In the genomic region with DNA sequence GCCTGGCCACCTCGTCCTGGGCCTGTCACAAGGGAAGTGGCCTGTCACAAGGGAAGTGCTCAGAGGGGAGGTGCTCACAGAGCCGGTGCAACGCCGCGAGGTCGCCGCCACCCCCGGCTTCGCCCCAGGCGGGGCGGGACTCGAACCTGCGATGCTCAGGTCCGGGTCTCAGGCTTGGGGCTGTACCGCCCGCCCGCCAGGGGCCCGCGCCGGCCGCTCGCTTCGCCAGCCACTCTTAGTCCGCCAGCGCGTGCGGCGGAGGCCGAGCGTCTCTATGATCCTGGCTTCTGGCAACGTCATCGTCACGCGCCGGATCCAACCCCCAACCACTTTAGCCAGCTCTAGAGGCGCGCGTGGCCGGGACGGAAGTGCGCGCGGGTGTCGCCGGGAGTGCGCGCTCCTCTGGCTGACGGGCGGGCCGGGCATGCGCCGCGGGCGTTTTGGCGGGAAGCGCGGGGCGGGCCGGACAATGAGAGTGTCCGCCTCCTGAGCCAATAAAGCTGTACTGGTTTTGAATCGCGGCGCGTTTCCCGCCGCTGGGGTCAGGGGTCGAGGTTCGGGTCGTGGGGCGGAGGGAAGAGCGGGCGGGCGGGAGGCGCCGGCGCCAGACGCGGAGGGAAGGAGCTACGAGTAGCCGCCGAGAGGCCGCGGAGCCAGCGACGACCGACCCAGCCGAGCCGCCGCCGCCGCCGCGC, we compare ENCODE assay signal across 8 cellular contexts. TPM values are rescaled to one million over a fixed set of nuclear protein-coding genes. Genes with fewer than 3 reads are reported as not detected.
DNase-seq lines count a peak whose midpoint lies in the region; ATAC-seq and TF ChIP-seq lines count a peak whose summit lies in the region.

A gene with protein sequence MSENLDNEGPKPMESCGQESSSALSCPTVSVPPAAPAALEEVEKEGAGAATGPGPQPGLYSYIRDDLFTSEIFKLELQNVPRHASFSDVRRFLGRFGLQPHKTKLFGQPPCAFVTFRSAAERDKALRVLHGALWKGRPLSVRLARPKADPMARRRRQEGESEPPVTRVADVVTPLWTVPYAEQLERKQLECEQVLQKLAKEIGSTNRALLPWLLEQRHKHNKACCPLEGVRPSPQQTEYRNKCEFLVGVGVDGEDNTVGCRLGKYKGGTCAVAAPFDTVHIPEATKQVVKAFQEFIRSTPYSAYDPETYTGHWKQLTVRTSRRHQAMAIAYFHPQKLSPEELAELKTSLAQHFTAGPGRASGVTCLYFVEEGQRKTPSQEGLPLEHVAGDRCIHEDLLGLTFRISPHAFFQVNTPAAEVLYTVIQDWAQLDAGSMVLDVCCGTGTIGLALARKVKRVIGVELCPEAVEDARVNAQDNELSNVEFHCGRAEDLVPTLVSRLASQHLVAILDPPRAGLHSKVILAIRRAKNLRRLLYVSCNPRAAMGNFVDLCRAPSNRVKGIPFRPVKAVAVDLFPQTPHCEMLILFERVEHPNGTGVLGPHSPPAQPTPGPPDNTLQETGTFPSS (minus strand): TSS at position 276 of the 695 bp plus-strand sequence. CDS start 320 bp downstream, outside the sequence.

- H3K4me1 ChIP-seq in GM23338 (ENCODE audit: insufficient read depth) = peaks cover 16% of the 10 kb centered on the region

- ATAC-seq in GM23338 = peak; percentile 77
- peak; percentile 90 for ATAC-seq in activated T-helper 17 cell treated with anti-CD3 and anti-CD28 coated beads, Interleukin-2, amount 50 U/mL, for 72 hours (replicated peaks)
- ATAC-seq in natural killer cell treated with Interleukin-12 subunit alpha and Interleukin-12 subunit beta and Interleukin-15 and Interleukin-18, amount 100 ng/mL, for 72 hours = peak; percentile 89 to 93
- peak; percentile 81 for ATAC-seq in stimulated activated naive CD8-positive, alpha-beta T cell treated with anti-CD3 and anti-CD28 coated beads, Interleukin-15, Interleukin-2, amounts not matched to agents 100 U/mL and 50 U/mL, for 24 hours

- H3K4me2 ChIP-seq in GM23338 = peak within 1 kb of the TSS; percentile 98

- TF ChIP-seq CTCF in GM23338 (conservative IDR thresholded peaks at IDR 0.05; ENCODE audit: low read depth in 2 of 2) (peak in 1 of 2 experiments; percentile 23; a peak in 2 of 4 replicates), LNCAP (IDR thresholded peaks at IDR 0.05) (peak; percentile 35; the same call in 1 of the 2 replicates)

- H3K79me2 ChIP-seq in GM23338 (replicated peaks; ENCODE audit: insufficient read depth) = peaks cover 60% of the 10 kb centered on the region

- H3K36me3 Mint-ChIP-seq in GM23338 (ENCODE audit: low read depth) = peaks cover 60% of the 10 kb centered on the region
- peaks cover 80% of the 10 kb centered on the region for H3K36me3 Mint-ChIP-seq in activated T-helper 17 cell treated with anti-CD3 and anti-CD28 coated beads, Interleukin-2, amount 50 U/mL, for 72 hours (ENCODE audit: low read depth)
- peaks cover 6% of the 10 kb centered on the region for H3K36me3 Mint-ChIP-seq in natural killer cell treated with Interleukin-12 subunit alpha and Interleukin-12 subunit beta and Interleukin-15 and Interleukin-18, amount 100 ng/mL, for 72 hours

- peaks cover 9% of the 10 kb centered on the region; the same call in 1 of the 2 replicates for H3F3A ChIP-seq in GM23338 (replicated peaks; ENCODE audit: low read depth)

- peak within 1 kb of the TSS; percentile 96 for H3K27ac Mint-ChIP-seq in GM23338
- H3K27ac Mint-ChIP-seq in activated T-helper 17 cell treated with anti-CD3 and anti-CD28 coated beads, Interleukin-2, amount 50 U/mL, for 72 hours = peak within 1 kb of the TSS; percentile 90
- peak within 1 kb of the TSS; percentile 77 to 79 for H3K27ac Mint-ChIP-seq in natural killer cell treated with Interleukin-12 subunit alpha and Interleukin-12 subunit beta and Interleukin-15 and Interleukin-18, amount 100 ng/mL, for 72 hours

- peaks cover 32% of the 10 kb centered on the region for H3K27me3 Mint-ChIP-seq in GM23338 (ENCODE audit: insufficient read depth, low read depth, poor library complexity)
- H3K27me3 Mint-ChIP-seq in activated T-helper 17 cell treated with anti-CD3 and anti-CD28 coated beads, Interleukin-2, amount 50 U/mL, for 72 hours = no peaks in the 10 kb centered on the region
- no peaks in the 10 kb centered on the region for H3K27me3 Mint-ChIP-seq in natural killer cell treated with Interleukin-12 subunit alpha and Interleukin-12 subunit beta and Interleukin-15 and Interleukin-18, amount 100 ng/mL, for 72 hours

- peak within 1 kb of the TSS; percentile 98 for H3K4me3 ChIP-seq in GM23338

- H3K4me3 Mint-ChIP-seq in GM23338 = peak within 1 kb of the TSS; percentile 94
- peak within 1 kb of the TSS; percentile 86 for H3K4me3 Mint-ChIP-seq in activated T-helper 17 cell treated with anti-CD3 and anti-CD28 coated beads, Interleukin-2, amount 50 U/mL, for 72 hours
- H3K4me3 Mint-ChIP-seq in natural killer cell treated with Interleukin-12 subunit alpha and Interleukin-12 subunit beta and Interleukin-15 and Interleukin-18, amount 100 ng/mL, for 72 hours = peak within 1 kb of the TSS; percentile 88

- H3K27me3 ChIP-seq in GM23338 (ENCODE audit: insufficient read depth) = no peaks in the 10 kb centered on the region

- no peak within 1 kb of the TSS for H2AFZ ChIP-seq in GM23338

- DNase-seq in Daoy (ENCODE audit: low read depth) = peak; percentile 99
- DNase-seq in GM23338 (ENCODE audit: low spot score) = peak; percentile 99
- peak; percentile 88 for DNase-seq in RPMI8226
- peak; percentile 98 for DNase-seq in fibroblast of peridontal ligament (ENCODE audit: extremely low read depth)
- peak; percentile 99 for DNase-seq in natural killer cell treated with Interleukin-12 subunit alpha and Interleukin-12 subunit beta and Interleukin-15 and Interleukin-18, amount 100 ng/mL, for 72 hours (ENCODE audit: low spot score)
- DNase-seq in stimulated activated naive CD8-positive, alpha-beta T cell treated with anti-CD3 and anti-CD28 coated beads, Interleukin-15, Interleukin-2, amounts not matched to agents 100 U/mL and 50 U/mL, for 24 hours = peak; percentile 98

- peaks cover 20% of the 10 kb centered on the region for H4K20me1 ChIP-seq in GM23338 (replicated peaks; ENCODE audit: insufficient read depth)

- H3K4me1 Mint-ChIP-seq in GM23338 = peaks cover 18% of the 10 kb centered on the region
- peaks cover 11% of the 10 kb centered on the region for H3K4me1 Mint-ChIP-seq in activated T-helper 17 cell treated with anti-CD3 and anti-CD28 coated beads, Interleukin-2, amount 50 U/mL, for 72 hours
- peaks cover 21 to 24% of the 10 kb centered on the region in 2 donors for H3K4me1 Mint-ChIP-seq in natural killer cell treated with Interleukin-12 subunit alpha and Interleukin-12 subunit beta and Interleukin-15 and Interleukin-18, amount 100 ng/mL, for 72 hours (ENCODE audit: low read depth in 2 of 2)

- peaks cover 34% of the 10 kb centered on the region for H3K36me3 ChIP-seq in GM23338 (ENCODE audit: insufficient read depth)

- H3K9me3 Mint-ChIP-seq in GM23338 = no peaks in the 10 kb centered on the region
- no peaks in the 10 kb centered on the region for H3K9me3 Mint-ChIP-seq in activated T-helper 17 cell treated with anti-CD3 and anti-CD28 coated beads, Interleukin-2, amount 50 U/mL, for 72 hours
- H3K9me3 Mint-ChIP-seq in natural killer cell treated with Interleukin-12 subunit alpha and Interleukin-12 subunit beta and Interleukin-15 and Interleukin-18, amount 100 ng/mL, for 72 hours = no peaks in the 10 kb centered on the region

- H3K27ac ChIP-seq in GM23338 (ENCODE audit: low read depth) = peak within 1 kb of the TSS; percentile 85

- H3K9me2 ChIP-seq in GM23338 (ENCODE audit: insufficient read depth) = no peaks in the 10 kb centered on the region

RNA-seq across cellular contexts. Expression of the gene that starts here (rescaled TPM):
- 36.6 and 41.3 TPM in 2 replicates for total RNA-seq in Daoy (2014; rRNA removed; shearing (Covaris generic))
- total RNA-seq in GM23338 (2014; rRNA removed; shearing (Covaris generic)) = 56.4 and 61.3 TPM in 2 replicates
- 41.3 and 42.9 TPM in 2 replicates for polyA plus RNA-seq in GM23338 (2016; fragmentation: Nextera tagmentation; extraction: Ambion mirVana)
- 100 to 1,000 TPM in 1 of 2 donors, 10 to 100 TPM in 1; 71.7 to 110 TPM for total RNA-seq in activated T-helper 17 cell treated with anti-CD3 and anti-CD28 coated beads, Interleukin-2, amount 50 U/mL, for 72 hours
- 100 to 1,000 TPM; 107 to 166 TPM for total RNA-seq in natural killer cell treated with Interleukin-12 subunit alpha and Interleukin-12 subunit beta and Interleukin-15 and Interleukin-18, amount 100 ng/mL, for 72 hours

Comparison
In these comparisons a context has a peak if more than half of its experiments do, and no peak if none do; other contexts are left out.
1. Peak in every context shown above with its lines: DNase-seq, ATAC-seq, H3K4me3 ChIP-seq and H3K27ac ChIP-seq.